ENCODE assay signal across 13 cellular contexts in genomic region chr20:3788685-3789155, GRCh38. TPM values are rescaled to one million over a fixed set of nuclear protein-coding genes. Genes with fewer than 3 reads are reported as not detected.
DNase-seq lines count a peak whose midpoint lies in the region; ATAC-seq, FAIRE-seq and TF ChIP-seq lines count a peak whose summit lies in the region.
"Had no signal": no experiment of that assay in that cellular context is flagged by ENCODE, and none has a peak within 500 bp of the region (broad histone marks: within the 10 kb centered on the region; RNA-seq: fewer than 3 reads in every experiment).

No MANE protein-coding gene starts in this region.

- ATAC-seq in activated T-cell treated with anti-CD3 and anti-CD28 coated beads, Interleukin-2, amount 50 U/mL, for 72 hours (replicated peaks in 1 of 2) = no peak
- ATAC-seq in IMR-90 (ENCODE audit: low read depth) (no peak), GM19035 (IDR thresholded peaks at IDR 0.05; ENCODE audit: unreplicated experiment) (no peak)
- ATAC-seq in CD8-positive, alpha-beta T cell = no peak
- ATAC-seq: pancreas had no signal

- H3K79me1 ChIP-seq in IMR-90 (ENCODE audit: low read depth in 1 of 2, low read length in 2 of 2) = peaks cover 5 to 21% of the 10 kb centered on the region in 2 experiments; a peak in 3 of 4 replicates

- POLR2A ChIA-PET in IMR-90 (lab: Charles Lee; ENCODE audit: unreplicated experiment) = interaction anchor here (0.7 kb wide), 1 partner anchor 91 kb away, joined by 5 read pairs; no protein-coding TSS in a partner anchor
- POLR2A ChIA-PET in CD8-positive, alpha-beta T cell (lab: Charles Lee) = interaction anchor here (0.7 to 3.2 kb wide), 3 partner anchors 25 to 78 kb away, joined by 3 to 9 read pairs (median 4); partner anchors contain the start of gene AP5S1

- H3K4me3 ChIP-seq in IMR-90 (ENCODE audit: insufficient read depth, low read depth, low read length) = no peak overlapping the region
- H3K4me3 ChIP-seq in CD8-positive, alpha-beta T cell (ENCODE audit: low read depth, low read length) = no peak overlapping the region
- H3K4me3 ChIP-seq: BLaER1, pancreas had no signal

- H4K8ac ChIP-seq in IMR-90 (ENCODE audit: low read depth in 2 of 2, low read length in 2 of 2) = no peak overlapping the region

- TF ChIP-seq RAD21 in IMR-90 (IDR thresholded peaks at IDR 0.05; ENCODE audit: low read length) = no peak

- peaks cover 38% of the 10 kb centered on the region for H3K4me1 Mint-ChIP-seq in activated T-cell treated with anti-CD3 and anti-CD28 coated beads, Interleukin-2, amount 50 U/mL, for 72 hours (ENCODE audit: low read depth)
- peaks cover 26% of the 10 kb centered on the region for H3K4me1 Mint-ChIP-seq in activated T-helper 2 cell treated with anti-CD3 and anti-CD28 coated beads, Interferon-gamma antibody, Interleukin-2, Interleukin-4, amounts not matched to agents 10 μg/mL and 5 μg/mL and 100 μg/mL, durations not matched to agents 14 hours and 24 hours and 36 hours (ENCODE audit: low read depth)
- peaks cover 23% of the 10 kb centered on the region for H3K4me1 Mint-ChIP-seq in osteocyte (ENCODE audit: unreplicated experiment)
- peaks cover 25% of the 10 kb centered on the region for H3K4me1 Mint-ChIP-seq in CD8-positive, alpha-beta T cell (ENCODE audit: low read depth)

- peaks cover 24% of the 10 kb centered on the region for H4K20me1 ChIP-seq in IMR-90 (ENCODE audit: insufficient read depth, low read length)

- H2AK5ac ChIP-seq in IMR-90 (ENCODE audit: low read depth, low read length) = no peak overlapping the region

- DNase-seq in activated T-cell treated with anti-CD3 and anti-CD28 coated beads, Interleukin-2, amount 50 U/mL, for 72 hours = no peak
- DNase-seq in activated T-cell treated with anti-CD3 and anti-CD28 coated beads for 4 hours (no peak), IMR-90 (no peak), osteocyte (ENCODE audit: extremely low spot score, unreplicated experiment) (no peak), urothelium cell line (ENCODE audit: low spot score) (no peak)
- no peak for DNase-seq in activated T-helper 2 cell treated with anti-CD3 and anti-CD28 coated beads, Interferon-gamma antibody, Interleukin-2, Interleukin-4, amounts not matched to agents 10 μg/mL and 5 μg/mL and 100 μg/mL, durations not matched to agents 14 hours and 24 hours and 36 hours (ENCODE audit: low spot score)
- DNase-seq in CD8-positive, alpha-beta T cell = no peak
- DNase-seq: activated effector memory CD4-positive, alpha-beta T cell treated with anti-CD3 and anti-CD28 coated beads, Interleukin-2, amount 50 U/mL, for 16 hours; foreskin melanocyte; stimulated activated CD4-positive, alpha-beta T cell treated with anti-CD3 and anti-CD28 coated beads, Interleukin-2, amount 100 ng/mL, for 48 hours had no signal

- no peak overlapping the region for H2BK120ac ChIP-seq in IMR-90 (ENCODE audit: low read depth, low read length)

- peaks cover 16% of the 10 kb centered on the region for H3K4me1 ChIP-seq in IMR-90 (ENCODE audit: control insufficient read depth, insufficient read depth, low read length)
- peaks cover 24% of the 10 kb centered on the region for H3K4me1 ChIP-seq in CD8-positive, alpha-beta T cell (ENCODE audit: insufficient read depth, low read length)

- peaks cover 7% of the 10 kb centered on the region for H3K36me3 ChIP-seq in IMR-90 (ENCODE audit: control insufficient read depth, insufficient read depth, low read length)
- H3K36me3 ChIP-seq in CD8-positive, alpha-beta T cell (ENCODE audit: insufficient read depth, low read length) = no peaks in the 10 kb centered on the region
- H3K36me3 ChIP-seq: pancreas had no signal

- WGBS in IMR-90 (ENCODE audit: extremely low coverage in 2 of 2, insufficient read length in 1 of 2), 2 experiments = 67% methylated on average over 3 of the region's 4 CpGs; no CpG with 5 or more reads in 1 of the 2 experiments

- no peak overlapping the region for H3K27ac ChIP-seq in IMR-90 (ENCODE audit: insufficient read depth, low read length)
- no peak overlapping the region for H3K27ac ChIP-seq in CD8-positive, alpha-beta T cell (ENCODE audit: low read depth, low read length)
- H3K27ac ChIP-seq: BLaER1, pancreas had no signal

- no peaks in the 10 kb centered on the region for H3K27me3 ChIP-seq in IMR-90 (ENCODE audit: control insufficient read depth, insufficient read depth, low read length)
- H3K27me3 ChIP-seq in CD8-positive, alpha-beta T cell (ENCODE audit: insufficient read depth, low read length) = no peaks in the 10 kb centered on the region
- H3K27me3 ChIP-seq: BLaER1, pancreas had no signal

- H2AK9ac ChIP-seq in IMR-90 (replicated peaks; ENCODE audit: low read depth, low read length, poor library complexity) = no peak overlapping the region

- no peak overlapping the region for H3K23ac ChIP-seq in IMR-90 (ENCODE audit: low read depth, low read length)

- no peak overlapping the region for H2BK20ac ChIP-seq in IMR-90 (ENCODE audit: low read depth, low read length)

- H2BK5ac ChIP-seq in IMR-90 (ENCODE audit: low read depth, low read length, poor library complexity, severe bottlenecking) = no peak overlapping the region

- H3K4me3 Mint-ChIP-seq in activated T-cell treated with anti-CD3 and anti-CD28 coated beads, Interleukin-2, amount 50 U/mL, for 72 hours = peak overlapping the region; percentile 27 to 48
- H3K4me3 Mint-ChIP-seq in activated T-helper 2 cell treated with anti-CD3 and anti-CD28 coated beads, Interferon-gamma antibody, Interleukin-2, Interleukin-4, amounts not matched to agents 10 μg/mL and 5 μg/mL and 100 μg/mL, durations not matched to agents 14 hours and 24 hours and 36 hours (ENCODE audit: low read depth) = peak overlapping the region; percentile 67
- H3K4me3 Mint-ChIP-seq in osteocyte (ENCODE audit: unreplicated experiment) = peak overlapping the region; percentile 21
- no peak overlapping the region for H3K4me3 Mint-ChIP-seq in CD8-positive, alpha-beta T cell

- no peak overlapping the region for H4K91ac ChIP-seq in IMR-90 (ENCODE audit: insufficient read depth, low read depth, low read length)

- no peak for FAIRE-seq in urothelium cell line (lab: Jason Lieb, UNC)
- FAIRE-seq: pancreas had no signal

- intact Hi-C loops in IMR-90 (cut with micrococcal nuclease) = loop anchor here (5.0 kb wide), 1 partner anchor 226 kb away; no protein-coding TSS in a partner anchor
- intact Hi-C loops in activated T-helper 2 cell treated with anti-CD3 and anti-CD28 coated beads, Interferon-gamma antibody, Interleukin-2, Interleukin-4, amounts not matched to agents 10 μg/mL and 5 μg/mL and 100 μg/mL, durations not matched to agents 14 hours and 24 hours and 36 hours (cut with micrococcal nuclease) = no loop called here
- intact Hi-C loops in CD8-positive, alpha-beta T cell (cut with DNase I, micrococcal nuclease) = loop anchor here (5.0 to 10.0 kb wide), 2 partner anchors 296 to 316 kb away; partner anchors contain the start of gene ATRN (in 1 of the 2)

- no peak overlapping the region for H3K18ac ChIP-seq in IMR-90 (ENCODE audit: low read depth, low read length)

- CTCF ChIA-PET in IMR-90 (lab: Yijun Ruan, JAX) = interaction anchor here (1.4 kb wide), 1 partner anchor 29 kb away, joined by 4 read pairs; no protein-coding TSS in a partner anchor
- CTCF ChIA-PET in CD8-positive, alpha-beta T cell (lab: Charles Lee) = interaction anchor here (0.8 to 11.9 kb wide), 5 partner anchors 11 to 84 kb away, joined by 3 to 195 read pairs (median 18); partner anchors contain the start of genes ADISSP and AP5S1

- dilution Hi-C loops in IMR-90 (cut with HindIII; ENCODE audit: low sequenced_read_pairs, unreplicated experiment) = no loop called here

- no peak for TF ChIP-seq POLR2A in IMR-90 (IDR thresholded peaks at IDR 0.05; ENCODE audit: low read depth, low read length)

- H3K4me2 ChIP-seq in IMR-90 (ENCODE audit: low read depth, low read length) = no peak overlapping the region

- no peak overlapping the region for H3K14ac ChIP-seq in IMR-90 (replicated peaks; ENCODE audit: low read depth, low read length)

- peak overlapping the region; percentile 4 for H2AFZ ChIP-seq in IMR-90 (replicated peaks; ENCODE audit: low read length, poor library complexity)

- H3K56ac ChIP-seq in IMR-90 (ENCODE audit: extremely low read depth, insufficient read depth, low read length) = no peak overlapping the region

- H3K9me3 Mint-ChIP-seq in activated T-cell treated with anti-CD3 and anti-CD28 coated beads, Interleukin-2, amount 50 U/mL, for 72 hours = no peaks in the 10 kb centered on the region
- H3K9me3 Mint-ChIP-seq in activated T-helper 2 cell treated with anti-CD3 and anti-CD28 coated beads, Interferon-gamma antibody, Interleukin-2, Interleukin-4, amounts not matched to agents 10 μg/mL and 5 μg/mL and 100 μg/mL, durations not matched to agents 14 hours and 24 hours and 36 hours = no peaks in the 10 kb centered on the region
- no peaks in the 10 kb centered on the region for H3K9me3 Mint-ChIP-seq in osteocyte (ENCODE audit: unreplicated experiment)
- no peaks in the 10 kb centered on the region for H3K9me3 Mint-ChIP-seq in CD8-positive, alpha-beta T cell

- BruUV-seq in IMR-90 (replicated peaks; lab: Mats Ljungman, UMichigan) = no TSS peak

- no peak overlapping the region for H2BK15ac ChIP-seq in IMR-90 (ENCODE audit: low read depth, low read length)

- no peak overlapping the region for H4K5ac ChIP-seq in IMR-90 (ENCODE audit: low read depth, low read length)

- H3K27me3 Mint-ChIP-seq in activated T-cell treated with anti-CD3 and anti-CD28 coated beads, Interleukin-2, amount 50 U/mL, for 72 hours (ENCODE audit: low read depth) = no peaks in the 10 kb centered on the region
- no peaks in the 10 kb centered on the region for H3K27me3 Mint-ChIP-seq in activated T-helper 2 cell treated with anti-CD3 and anti-CD28 coated beads, Interferon-gamma antibody, Interleukin-2, Interleukin-4, amounts not matched to agents 10 μg/mL and 5 μg/mL and 100 μg/mL, durations not matched to agents 14 hours and 24 hours and 36 hours (ENCODE audit: low read depth)
- no peaks in the 10 kb centered on the region for H3K27me3 Mint-ChIP-seq in osteocyte (ENCODE audit: unreplicated experiment)
- H3K27me3 Mint-ChIP-seq in CD8-positive, alpha-beta T cell (ENCODE audit: low read depth) = no peaks in the 10 kb centered on the region

- H3K4ac ChIP-seq in IMR-90 (ENCODE audit: low read depth, low read length) = no peak overlapping the region

- in situ Hi-C loops in IMR-90 (cut with MboI; ENCODE audit: low sequenced_read_pairs) = loop anchor here (10.0 kb wide), 1 partner anchor 296 kb away; no protein-coding TSS in a partner anchor

- H3K27ac Mint-ChIP-seq in activated T-cell treated with anti-CD3 and anti-CD28 coated beads, Interleukin-2, amount 50 U/mL, for 72 hours = no peak overlapping the region
- H3K27ac Mint-ChIP-seq in activated T-helper 2 cell treated with anti-CD3 and anti-CD28 coated beads, Interferon-gamma antibody, Interleukin-2, Interleukin-4, amounts not matched to agents 10 μg/mL and 5 μg/mL and 100 μg/mL, durations not matched to agents 14 hours and 24 hours and 36 hours = peak overlapping the region; percentile 13
- no peak overlapping the region for H3K27ac Mint-ChIP-seq in osteocyte (ENCODE audit: unreplicated experiment)
- H3K27ac Mint-ChIP-seq in CD8-positive, alpha-beta T cell = no peak overlapping the region

- peaks cover 12% of the 10 kb centered on the region for H3K9me1 ChIP-seq in IMR-90 (ENCODE audit: insufficient read depth, low read length)

- no peak for TF ChIP-seq CTCF in IMR-90 (conservative IDR thresholded peaks at IDR 0.05; ENCODE audit: low read depth, low read length)
- no peak for TF ChIP-seq CTCF in osteocyte (IDR thresholded peaks at IDR 0.05)
- no peak for TF ChIP-seq CTCF in CD8-positive, alpha-beta T cell (IDR thresholded peaks at IDR 0.05)

- H3K9ac ChIP-seq in IMR-90 (ENCODE audit: low read depth, low read length) = no peak overlapping the region
- H3K9ac ChIP-seq: BLaER1 had no signal

- peaks cover 2% of the 10 kb centered on the region in 2 donors for H3K36me3 Mint-ChIP-seq in activated T-cell treated with anti-CD3 and anti-CD28 coated beads, Interleukin-2, amount 50 U/mL, for 72 hours (ENCODE audit: insufficient read depth in 2 of 2)
- H3K36me3 Mint-ChIP-seq in activated T-helper 2 cell treated with anti-CD3 and anti-CD28 coated beads, Interferon-gamma antibody, Interleukin-2, Interleukin-4, amounts not matched to agents 10 μg/mL and 5 μg/mL and 100 μg/mL, durations not matched to agents 14 hours and 24 hours and 36 hours (ENCODE audit: low read depth) = peaks cover 11% of the 10 kb centered on the region
- H3K36me3 Mint-ChIP-seq in osteocyte (ENCODE audit: unreplicated experiment) = peaks cover 2% of the 10 kb centered on the region
- H3K36me3 Mint-ChIP-seq in CD8-positive, alpha-beta T cell = peaks cover 4% of the 10 kb centered on the region

- no peaks in the 10 kb centered on the region for H3K9me3 ChIP-seq in IMR-90 (ENCODE audit: control insufficient read depth, insufficient read depth, low read length)
- H3K9me3 ChIP-seq in CD8-positive, alpha-beta T cell (ENCODE audit: low read length) = no peaks in the 10 kb centered on the region
- H3K9me3 ChIP-seq: BLaER1, pancreas had no signal

RNA-seq across cellular contexts. Expression of gene CENPB, which starts 2.2 kb away (rescaled TPM):
- 10 to 100 TPM; 30.4 to 31.5 TPM for total RNA-seq in activated T-cell treated with anti-CD3 and anti-CD28 coated beads, Interleukin-2, amount 50 U/mL, for 72 hours
- 59.1 and 72.2 TPM in 2 replicates for total RNA-seq in IMR-90 (2012; rRNA removed)
- polyA plus RNA-seq in IMR-90 (2012; rRNA removed) = 45.7 and 49.3 TPM in 2 replicates
- polyA plus RNA-seq in IMR-90 (2012; cell fraction: cytosol; rRNA removed) = 37.2 and 44.3 TPM in 2 replicates
- 18.7 and 35.4 TPM in 2 replicates for polyA plus RNA-seq in IMR-90 (2012; cell fraction: nucleus; rRNA removed; ENCODE audit: low replicate concordance)
- 66.1 and 68.9 TPM in 2 replicates for total RNA-seq in activated T-helper 2 cell treated with anti-CD3 and anti-CD28 coated beads, Interferon-gamma antibody, Interleukin-2, Interleukin-4, amounts not matched to agents 10 μg/mL and 5 μg/mL and 100 μg/mL, durations not matched to agents 14 hours and 24 hours and 36 hours
- total RNA-seq in osteocyte = 87.7 and 92.2 TPM in 2 replicates
- 10 to 100 TPM; 23.2 to 24.1 TPM for total RNA-seq in CD8-positive, alpha-beta T cell

RNA-seq across cellular contexts. Expression of gene CDC25B, which starts 7.4 kb away (rescaled TPM):
- total RNA-seq in activated T-cell treated with anti-CD3 and anti-CD28 coated beads, Interleukin-2, amount 50 U/mL, for 72 hours = 100 to 1,000 TPM; 121 to 128 TPM
- total RNA-seq in IMR-90 (2012; rRNA removed) = 14.5 and 14.7 TPM in 2 replicates
- 50.5 and 59.8 TPM in 2 replicates for polyA plus RNA-seq in IMR-90 (2012; rRNA removed)
- polyA plus RNA-seq in IMR-90 (2012; cell fraction: cytosol; rRNA removed) = 35.2 and 48.2 TPM in 2 replicates
- polyA plus RNA-seq in IMR-90 (2012; cell fraction: nucleus; rRNA removed; ENCODE audit: low replicate concordance) = 165 TPM in 2 replicates
- 101 and 103 TPM in 2 replicates for total RNA-seq in activated T-helper 2 cell treated with anti-CD3 and anti-CD28 coated beads, Interferon-gamma antibody, Interleukin-2, Interleukin-4, amounts not matched to agents 10 μg/mL and 5 μg/mL and 100 μg/mL, durations not matched to agents 14 hours and 24 hours and 36 hours
- 193 and 197 TPM in 2 replicates for total RNA-seq in osteocyte
- total RNA-seq in CD8-positive, alpha-beta T cell = 100 to 1,000 TPM; 135 to 140 TPM

RNA-seq across cellular contexts. Expression of gene SPEF1, which starts 7.5 kb away (rescaled TPM):
- under 1 TPM; 0.48 to 0.49 TPM for total RNA-seq in activated T-cell treated with anti-CD3 and anti-CD28 coated beads, Interleukin-2, amount 50 U/mL, for 72 hours
- total RNA-seq in IMR-90 (2012; rRNA removed) = under 0.01 TPM in 1 of 2 replicates, not detected in the other
- 0.15 and 0.26 TPM in 2 replicates for polyA plus RNA-seq in IMR-90 (2012; rRNA removed)
- polyA plus RNA-seq in IMR-90 (2012; cell fraction: cytosol; rRNA removed) = 0.30 and 0.54 TPM in 2 replicates
- polyA plus RNA-seq in IMR-90 (2012; cell fraction: nucleus; rRNA removed; ENCODE audit: low replicate concordance) = 0.58 and 0.99 TPM in 2 replicates
- total RNA-seq in activated T-helper 2 cell treated with anti-CD3 and anti-CD28 coated beads, Interferon-gamma antibody, Interleukin-2, Interleukin-4, amounts not matched to agents 10 μg/mL and 5 μg/mL and 100 μg/mL, durations not matched to agents 14 hours and 24 hours and 36 hours = not detected in 2 replicates
- total RNA-seq in osteocyte = 0.24 TPM in 1 of 2 replicates, not detected in the other
- total RNA-seq in CD8-positive, alpha-beta T cell = under 1 TPM in 1 of 2 experiments, not detected in 1; 0.16 TPM

RNA-seq across cellular contexts. Expression of gene ADISSP, which starts 21.2 kb away (rescaled TPM):
- 10 to 100 TPM; 26.3 to 35.8 TPM for total RNA-seq in activated T-cell treated with anti-CD3 and anti-CD28 coated beads, Interleukin-2, amount 50 U/mL, for 72 hours
- 31.4 and 31.9 TPM in 2 replicates for total RNA-seq in IMR-90 (2012; rRNA removed)
- 58.2 and 65.0 TPM in 2 replicates for polyA plus RNA-seq in IMR-90 (2012; rRNA removed)
- 75.4 and 85.6 TPM in 2 replicates for polyA plus RNA-seq in IMR-90 (2012; cell fraction: cytosol; rRNA removed)
- 17.7 and 47.7 TPM in 2 replicates for polyA plus RNA-seq in IMR-90 (2012; cell fraction: nucleus; rRNA removed; ENCODE audit: low replicate concordance)
- total RNA-seq in activated T-helper 2 cell treated with anti-CD3 and anti-CD28 coated beads, Interferon-gamma antibody, Interleukin-2, Interleukin-4, amounts not matched to agents 10 μg/mL and 5 μg/mL and 100 μg/mL, durations not matched to agents 14 hours and 24 hours and 36 hours = 55.8 and 56.3 TPM in 2 replicates
- total RNA-seq in osteocyte = 24.3 and 25.2 TPM in 2 replicates
- total RNA-seq in CD8-positive, alpha-beta T cell = 10 to 100 TPM in 1 of 2 experiments, 1 to 10 TPM in 1; 9.6 to 10.7 TPM

RNA-seq across cellular contexts. Expression of gene AP5S1, which starts 31.6 kb away (rescaled TPM):
- 10 to 100 TPM; 10.3 to 13.7 TPM for total RNA-seq in activated T-cell treated with anti-CD3 and anti-CD28 coated beads, Interleukin-2, amount 50 U/mL, for 72 hours
- total RNA-seq in IMR-90 (2012; rRNA removed) = 11.4 and 11.7 TPM in 2 replicates
- 10.1 and 12.5 TPM in 2 replicates for polyA plus RNA-seq in IMR-90 (2012; rRNA removed)
- 10.6 and 20.2 TPM in 2 replicates for polyA plus RNA-seq in IMR-90 (2012; cell fraction: cytosol; rRNA removed)
- polyA plus RNA-seq in IMR-90 (2012; cell fraction: nucleus; rRNA removed; ENCODE audit: low replicate concordance) = 6.5 and 12.1 TPM in 2 replicates
- 11.9 and 12.8 TPM in 2 replicates for total RNA-seq in activated T-helper 2 cell treated with anti-CD3 and anti-CD28 coated beads, Interferon-gamma antibody, Interleukin-2, Interleukin-4, amounts not matched to agents 10 μg/mL and 5 μg/mL and 100 μg/mL, durations not matched to agents 14 hours and 24 hours and 36 hours
- total RNA-seq in osteocyte = 22.8 and 24.3 TPM in 2 replicates
- total RNA-seq in CD8-positive, alpha-beta T cell = 1 to 10 TPM; 5.2 to 6.3 TPM
